In the genomic region with DNA sequence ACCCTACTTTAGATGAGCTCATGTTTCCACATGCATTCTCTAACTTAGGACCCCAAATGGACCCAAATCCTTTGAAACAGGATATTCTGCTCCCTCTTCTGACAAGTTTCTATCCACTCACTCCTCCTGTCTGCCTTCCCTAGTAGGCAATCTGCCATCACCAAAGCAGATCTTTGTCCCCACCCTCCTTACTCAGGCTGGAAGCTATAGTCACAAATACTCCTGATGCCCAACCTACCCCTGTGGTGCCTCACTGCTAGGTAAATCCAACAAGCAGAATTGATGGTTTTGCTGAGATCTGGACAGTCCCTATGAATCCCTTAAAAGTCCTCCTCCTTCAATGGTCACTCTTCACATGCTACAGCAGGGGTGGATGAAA, we compare ENCODE assay signal across 10 cellular contexts. TPM values are rescaled to one million over a fixed set of nuclear protein-coding genes. Genes with fewer than 3 reads are reported as not detected.
DNase-seq lines count a peak whose midpoint lies in the region; ATAC-seq, FAIRE-seq and TF ChIP-seq lines count a peak whose summit lies in the region.
"Had no signal": no experiment of that assay in that cellular context is flagged by ENCODE, and none has a peak within 500 bp of the region (broad histone marks: within the 10 kb centered on the region; RNA-seq: fewer than 3 reads in every experiment).

No MANE protein-coding gene starts in this region.

- TF ChIP-seq CTCF in K562 (IDR thresholded peaks at IDR 0.05 in 2 of 3, conservative IDR thresholded peaks at IDR 0.05 in 1 of 3; ENCODE audit: insufficient read depth in 2 of 3, low read depth in 1 of 3, low read length in 3 of 3) (no peak), transverse colon (IDR thresholded peaks at IDR 0.05) (no peak), Peyer's patch (IDR thresholded peaks at IDR 0.05) (no peak)

- H3K4me2 ChIP-seq in K562 (ENCODE audit: insufficient read depth, low read length): peak overlapping the region; percentile 44

- POLR2A ChIA-PET in K562 (lab: Yijun Ruan, JAX): interaction anchor here (0.5 to 1.5 kb wide), 5 partner anchors 11 to 32 kb away, joined by 3 to 8 read pairs (median 4); no protein-coding TSS in a partner anchor

- H3K36me3 Mint-ChIP-seq in activated T-cell treated with anti-CD3 and anti-CD28 coated beads, Interleukin-2, amount 50 U/mL, for 72 hours (ENCODE audit: insufficient read depth in 2 of 2): peaks cover 3 to 10% of the 10 kb centered on the region in 2 donors

- H3K36me3 ChIP-seq in K562 (ENCODE audit: control insufficient read depth, insufficient read depth, low read length): peaks cover 31% of the 10 kb centered on the region
- no peaks in the 10 kb centered on the region for H3K36me3 ChIP-seq in transverse colon
- H3K36me3 ChIP-seq in Peyer's patch: no peaks in the 10 kb centered on the region

- no peaks in the 10 kb centered on the region for H3K9me1 ChIP-seq in K562 (ENCODE audit: control insufficient read depth, insufficient read depth, low read length)

- in situ Hi-C loops in K562 (cut with MboI) (no loop called here), transverse colon (cut with MboI; ENCODE audit: low pct_ligation_motif_present in 1 of 4, low pct_unique_long_range_greater_than_20kb in 1 of 4, low sequenced_read_pairs in 3 of 4) (no loop called here)

- peak; percentile 72 for FAIRE-seq in K562 (lab: Jason Lieb, UNC)

- no TSS peak for BruUV-seq in K562 (replicated peaks; lab: Mats Ljungman, UMichigan)

- H3K27me3 Mint-ChIP-seq in activated T-cell treated with anti-CD3 and anti-CD28 coated beads, Interleukin-2, amount 50 U/mL, for 72 hours (ENCODE audit: low read depth): no peaks in the 10 kb centered on the region

- no peak for TF ChIP-seq RAD21 in K562 (CRISPR knock-in tag; conservative IDR thresholded peaks at IDR 0.05 in 1 of 2, IDR thresholded peaks at IDR 0.05 in 1 of 2)

- no peak for TF ChIP-seq EP300 in K562 (IDR thresholded peaks at IDR 0.05; ENCODE audit: low read length)
- no peak for TF ChIP-seq EP300 in transverse colon (IDR thresholded peaks at IDR 0.05; ENCODE audit: low read depth)

- H3K27me3 ChIP-seq in K562 (ENCODE audit: control insufficient read depth in 2 of 2, insufficient read depth in 2 of 2, low read length in 2 of 2) (no peaks in the 10 kb centered on the region), layer of hippocampus (ENCODE audit: control insufficient read depth, insufficient read depth, low read length) (no peaks in the 10 kb centered on the region), transverse colon (no peaks in the 10 kb centered on the region), Peyer's patch (no peaks in the 10 kb centered on the region)

- peaks cover 80% of the 10 kb centered on the region for H3K4me1 Mint-ChIP-seq in activated T-cell treated with anti-CD3 and anti-CD28 coated beads, Interleukin-2, amount 50 U/mL, for 72 hours (ENCODE audit: low read depth)

- peaks cover 100% of the 10 kb centered on the region for H3K79me2 ChIP-seq in K562 (ENCODE audit: control insufficient read depth, insufficient read depth, low read length)

- ATAC-seq in activated T-cell treated with anti-CD3 and anti-CD28 coated beads, Interleukin-2, amount 50 U/mL, for 72 hours (replicated peaks in 1 of 2): no peak
- peak; percentile 60 for ATAC-seq in K562

- no peak for TF ChIP-seq POLR2A in K562 (conservative IDR thresholded peaks at IDR 0.05)
- no peak for TF ChIP-seq POLR2A in transverse colon (IDR thresholded peaks at IDR 0.05)
- no peak for TF ChIP-seq POLR2A in Peyer's patch (IDR thresholded peaks at IDR 0.05)

- DNase-seq in activated T-cell treated with anti-CD3 and anti-CD28 coated beads, Interleukin-2, amount 50 U/mL, for 72 hours: no peak
- no peak for DNase-seq in activated T-cell treated with anti-CD3 and anti-CD28 coated beads, Interleukin-2, amount 50 U/mL, for 48 hours
- DNase-seq in K562 (ENCODE audit: extremely low read depth in 1 of 4, low spot score in 3 of 4) (no peak), transverse colon (no peak), T1000 (lab: John Stamatoyannopoulos, UW) (no peak), Peyer's patch (no peak)
- no peak for DNase-seq in central memory CD4-positive, alpha-beta T cell
- DNase-seq: NCI-H1105 had no signal

- H4K20me1 ChIP-seq in K562 (replicated peaks; ENCODE audit: control insufficient read depth, insufficient read depth, low read length): peaks cover 26% of the 10 kb centered on the region

- H3K9me3 ChIP-seq in K562 (replicated peaks; ENCODE audit: control insufficient read depth, insufficient read depth, low read depth, low read length) (no peaks in the 10 kb centered on the region), transverse colon (no peaks in the 10 kb centered on the region), Peyer's patch (no peaks in the 10 kb centered on the region)

- peak overlapping the region in 1 of 2 experiments; percentile 1; a peak in 1 of 4 replicates for H3K9ac ChIP-seq in K562 (ENCODE audit: insufficient read depth in 1 of 2, low read depth in 2 of 2, low read length in 2 of 2)

- H3K4me3 Mint-ChIP-seq in activated T-cell treated with anti-CD3 and anti-CD28 coated beads, Interleukin-2, amount 50 U/mL, for 72 hours: peak overlapping the region in 1 of 2 donors; percentile 8
- H3K4me3 Mint-ChIP-seq: CD14-positive monocyte had no signal

- peaks cover 14 to 46% of the 10 kb centered on the region in 2 experiments for H3K4me1 ChIP-seq in K562 (replicated peaks in 1 of 2; ENCODE audit: control insufficient read depth in 2 of 2, insufficient read depth in 2 of 2, low read length in 2 of 2)
- peaks cover 0 to 34% (median 9%) of the 10 kb centered on the region in 4 donors for H3K4me1 ChIP-seq in transverse colon
- H3K4me1 ChIP-seq in Peyer's patch: no peaks in the 10 kb centered on the region

- peak overlapping the region; percentile 59 for H3K27ac ChIP-seq in K562 (ENCODE audit: extremely low read depth, low read depth, low read length)
- H3K27ac ChIP-seq in layer of hippocampus (ENCODE audit: low read depth, low read length): peak overlapping the region; percentile 4
- H3K27ac ChIP-seq in transverse colon: peak overlapping the region; percentile 38 to 80 (median 73)
- peak overlapping the region in 1 of 4 donors; percentile 51 for H3K27ac ChIP-seq in Peyer's patch

- CTCF ChIA-PET in K562 (lab: Yijun Ruan, JAX; ENCODE audit: low intra/inter-chr PET ratio): no interaction called here

- intact Hi-C loops in K562 (cut with micrococcal nuclease) (no loop called here), transverse colon (cut with DNase I; ENCODE audit: low total_unique reads) (no loop called here)

- H3K4me3 ChIP-seq in K562: no peak overlapping the region
- H3K4me3 ChIP-seq in transverse colon: no peak overlapping the region
- no peak overlapping the region for H3K4me3 ChIP-seq in Peyer's patch

- no peak overlapping the region for H2AFZ ChIP-seq in K562 (ENCODE audit: low read depth, low read length)

- H3K9me3 Mint-ChIP-seq in activated T-cell treated with anti-CD3 and anti-CD28 coated beads, Interleukin-2, amount 50 U/mL, for 72 hours: no peaks in the 10 kb centered on the region

- H3K27ac Mint-ChIP-seq in activated T-cell treated with anti-CD3 and anti-CD28 coated beads, Interleukin-2, amount 50 U/mL, for 72 hours: peak overlapping the region; percentile 8

TF ChIP-seq in K562, 482 proteins besides CTCF, POLR2A, EP300 and RAD21 (continues in another document):
- TF ChIP-seq STAT5A (IDR thresholded peaks at IDR 0.05; ENCODE audit: borderline replicate concordance, low read length) (no peak), NFXL1 (CRISPR knock-in tag; IDR thresholded peaks at IDR 0.05) (no peak)
- TF ChIP-seq, protein P1, sequence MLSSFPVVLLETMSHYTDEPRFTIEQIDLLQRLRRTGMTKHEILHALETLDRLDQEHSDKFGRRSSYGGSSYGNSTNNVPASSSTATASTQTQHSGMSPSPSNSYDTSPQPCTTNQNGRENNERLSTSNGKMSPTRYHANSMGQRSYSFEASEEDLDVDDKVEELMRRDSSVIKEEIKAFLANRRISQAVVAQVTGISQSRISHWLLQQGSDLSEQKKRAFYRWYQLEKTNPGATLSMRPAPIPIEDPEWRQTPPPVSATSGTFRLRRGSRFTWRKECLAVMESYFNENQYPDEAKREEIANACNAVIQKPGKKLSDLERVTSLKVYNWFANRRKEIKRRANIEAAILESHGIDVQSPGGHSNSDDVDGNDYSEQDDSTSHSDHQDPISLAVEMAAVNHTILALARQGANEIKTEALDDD (IDR thresholded peaks at IDR 0.05): 0 out of 2 replicates have a peak, but pooled peaks have one; percentile 13

RNA-seq across cellular contexts. Expression of a gene that starts 21.7 kb away (rescaled TPM):
- total RNA-seq in activated T-cell treated with anti-CD3 and anti-CD28 coated beads, Interleukin-2, amount 50 U/mL, for 72 hours: 100 to 1,000 TPM; 102 to 108 TPM
- total RNA-seq in K562 (2011; cell fraction: chromatin; rRNA removed; ENCODE audit: low replicate concordance): 254 and 349 TPM in 2 replicates
- total RNA-seq in K562 (2011; cell fraction: nucleolus; rRNA removed): 242 and 277 TPM in 2 replicates
- total RNA-seq in K562 (2011; cell fraction: nucleoplasm; rRNA removed): 310 and 344 TPM in 2 replicates
- total RNA-seq in K562 (2014; rRNA removed): 70.6 and 80.6 TPM in 2 replicates
- 131 and 151 TPM in 2 replicates for total RNA-seq in K562 (2014; rRNA removed; fragmentation: Illumina TruSeq; extraction: Trizol)
- 122 and 132 TPM in 2 replicates for total RNA-seq in K562 (2015; rRNA removed; fragmentation: Illumina TruSeq; extraction: Trizol)
- 134 and 151 TPM in 2 replicates for total RNA-seq in K562 (2021)
- 245 TPM in 2 replicates for polyA plus RNA-seq in K562 (2011; rRNA removed)
- 106 and 186 TPM in 2 replicates for polyA plus RNA-seq in K562 (2011; cell fraction: cytosol; rRNA removed)
- polyA plus RNA-seq in K562 (2011; cell fraction: nucleus; rRNA removed): 434 and 508 TPM in 2 replicates
- polyA plus RNA-seq in K562 (2012): 143 and 177 TPM in 2 replicates
- polyA plus RNA-seq in K562 (2014; fragmentation: Illumina TruSeq; extraction: Trizol): 150 and 172 TPM in 2 replicates
- polyA plus RNA-seq in K562 (2014; fragmentation: Nextera tagmentation; extraction: Ambion mirVana): 100 to 1,000 TPM; 124 to 148 TPM
- 107 and 109 TPM in 2 replicates for polyA plus RNA-seq in K562 (2014; rRNA removed)
- 294 and 362 TPM in 2 replicates for polyA minus RNA-seq in K562 (2011; rRNA and poly(A)+ RNA removed)
- polyA minus RNA-seq in K562 (2011; cell fraction: cytosol; rRNA and poly(A)+ RNA removed): 132 and 149 TPM in 2 replicates
- polyA minus RNA-seq in K562 (2011; cell fraction: nucleus; rRNA and poly(A)+ RNA removed): 163 and 262 TPM in 2 replicates
- 10 to 100 TPM; 14.3 to 63.1 (median 29.2) TPM for total RNA-seq in transverse colon
- 100 to 1,000 TPM in 1 of 4 donors, 10 to 100 TPM in 3; 40.3 to 101 (median 78.6) TPM for total RNA-seq in Peyer's patch
